8 cellular contexts compared by ENCODE assay signal in genomic region chr4:123449780-123450179, GRCh38. TPM values are rescaled to one million over a fixed set of nuclear protein-coding genes. Genes with fewer than 3 reads are reported as not detected.
DNase-seq lines count a peak whose midpoint lies in the region; ATAC-seq, FAIRE-seq and TF ChIP-seq lines count a peak whose summit lies in the region.

No MANE protein-coding gene starts in this region.

- H3K4me1 ChIP-seq in RWPE2 (ENCODE audit: insufficient read depth, poor library complexity, severe bottlenecking) (no peaks in the 10 kb centered on the region), BE2C (no peaks in the 10 kb centered on the region)

- H3K27me3 ChIP-seq in RWPE2 (ENCODE audit: insufficient read depth, poor library complexity, severe bottlenecking): no peaks in the 10 kb centered on the region
- no peaks in the 10 kb centered on the region for H3K27me3 ChIP-seq in BE2C

- H3K4me3 Mint-ChIP-seq in naive thymus-derived CD8-positive, alpha-beta T cell: peak overlapping the region in 2 of 10 donors; percentile 13 to 37

- TF ChIP-seq CTCF in RWPE2 (IDR thresholded peaks at IDR 0.05; ENCODE audit: poor library complexity, severe bottlenecking): no peak
- TF ChIP-seq CTCF in D721Med (IDR thresholded peaks at IDR 0.05; ENCODE audit: insufficient read depth, missing control alignments): no peak
- no peak for TF ChIP-seq CTCF in BE2C (IDR thresholded peaks at IDR 0.05; ENCODE audit: low read depth, low read length)

- no peaks in the 10 kb centered on the region for H3K36me3 ChIP-seq in RWPE2 (ENCODE audit: low read depth)
- no peaks in the 10 kb centered on the region for H3K36me3 ChIP-seq in BE2C

- no peaks in the 10 kb centered on the region for H3K27me3 Mint-ChIP-seq in naive thymus-derived CD8-positive, alpha-beta T cell

- no peaks in the 10 kb centered on the region for H3K36me3 Mint-ChIP-seq in naive thymus-derived CD8-positive, alpha-beta T cell

- H3K4me1 Mint-ChIP-seq in naive thymus-derived CD8-positive, alpha-beta T cell: peaks cover 6 to 40% (median 23%) of the 10 kb centered on the region in 4 donors

- DNase-seq in GM19239 (ENCODE audit: insufficient read length, low spot score) (no peak), RWPE2 (ENCODE audit: low spot score) (no peak), D721Med (ENCODE audit: insufficient read length, low spot score) (no peak), BE2C (no peak), Right ventricle myocardium inferior (ENCODE audit: missing footprints) (no peak)
- DNase-seq in naive thymus-derived CD8-positive, alpha-beta T cell: no peak
- DNase-seq in effector CD8-positive, alpha-beta T cell (lab: John Stamatoyannopoulos, UW): no peak

- peak; percentile 77 for ATAC-seq in HG03039 (IDR thresholded peaks at IDR 0.05; ENCODE audit: unreplicated experiment)
- ATAC-seq in RWPE2 (ENCODE audit: low read depth): peak; percentile 54
- peak; percentile 47 for ATAC-seq in naive thymus-derived CD8-positive, alpha-beta T cell
- no peak for ATAC-seq in Right ventricle myocardium inferior

- H3K27ac Mint-ChIP-seq in naive thymus-derived CD8-positive, alpha-beta T cell: peak overlapping the region in 4 of 10 donors; percentile 22 to 75 (median 66)

- FAIRE-seq in GM19239 (lab: Jason Lieb, UNC) (peak; percentile 97), D721Med (lab: Jason Lieb, UNC) (no peak)

- H3K9me3 Mint-ChIP-seq in naive thymus-derived CD8-positive, alpha-beta T cell: no peaks in the 10 kb centered on the region

- no peak overlapping the region for H3K4me3 ChIP-seq in RWPE2 (ENCODE audit: severe bottlenecking)
- no peak overlapping the region for H3K4me3 ChIP-seq in BE2C (ENCODE audit: low read depth, low read length)

- no peak overlapping the region for H3K27ac ChIP-seq in RWPE2 (ENCODE audit: poor library complexity, severe bottlenecking)

- POLR2A ChIA-PET in naive thymus-derived CD8-positive, alpha-beta T cell (lab: Charles Lee): interaction anchor here (0.5 to 0.6 kb wide), 2 partner anchors 52 to 203 kb away, joined by 4 read pairs; no protein-coding TSS in a partner anchor

- H3K9me3 ChIP-seq in RWPE2 (ENCODE audit: severe bottlenecking) (no peaks in the 10 kb centered on the region), BE2C (no peaks in the 10 kb centered on the region)

- intact Hi-C loops in Right ventricle myocardium inferior (cut with DNase I): no loop called here

RNA-seq across cellular contexts. Expression of gene SPRY1, which starts 53.2 kb away (rescaled TPM):
- total RNA-seq in naive thymus-derived CD8-positive, alpha-beta T cell: 1 to 10 TPM; 8.1 to 9.0 TPM
- polyA plus RNA-seq in naive thymus-derived CD8-positive, alpha-beta T cell: 10 to 100 TPM in 1 of 3 donors, 1 to 10 TPM in 2; 6.9 to 11.0 (median 9.7) TPM
- not detected for polyA plus RNA-seq in BE2C (2012; ENCODE audit: insufficient read depth, insufficient read length, low read depth)
- total RNA-seq in Right ventricle myocardium inferior: 37.0 TPM
